Comparison of ENCODE assay signal across 10 cellular contexts in the genomic region with DNA sequence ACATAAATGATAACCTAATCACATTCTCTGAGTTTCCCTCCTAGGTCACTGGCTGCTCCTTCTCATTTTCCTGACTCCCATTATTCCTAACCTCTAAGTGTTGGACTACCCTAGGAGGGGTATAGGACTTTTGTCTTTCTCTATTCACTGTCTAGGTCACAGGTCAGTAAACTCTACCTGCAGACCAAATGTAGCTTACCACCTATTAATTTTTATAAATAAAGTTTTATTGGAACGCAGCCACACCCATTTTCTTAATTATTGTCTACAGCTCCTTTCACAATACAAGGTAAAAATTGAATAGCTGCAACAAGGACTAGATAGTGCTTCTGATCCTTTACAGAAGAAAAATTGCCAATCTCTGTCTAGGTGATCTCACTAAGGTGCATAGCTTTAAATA.
"Had no signal": no experiment of that assay in that cellular context is flagged by ENCODE, and none has a peak within 500 bp of the region (broad histone marks: within the 10 kb centered on the region; RNA-seq: fewer than 3 reads in every experiment).

No MANE protein-coding gene starts in this region.

- H3K4me2 ChIP-seq: GM23338 had no signal

- DNase-seq: GM23248, GOT3, H7, H9, HCEC 1CT, HFFc6 had no signal

- H3K9me3 Mint-ChIP-seq: GM23338, HFFc6 had no signal

- FAIRE-seq: H1 had no signal

- H3K4me3 ChIP-seq: GM23248, GM23338, HAP-1 had no signal

- H3K9me3 ChIP-seq: HAP-1 had no signal

- H2AFZ ChIP-seq: GM23248, GM23338 had no signal

- H3K9ac ChIP-seq: GM23248 had no signal

- H3K4me1 ChIP-seq: HAP-1 had no signal

- ATAC-seq: GM23338, HCT116 had no signal

- H3K4me3 Mint-ChIP-seq: GM23338, H9, HFFc6 had no signal

- H3K27ac Mint-ChIP-seq: GM23338, H9, HFFc6 had no signal

- H3K36me3 ChIP-seq: HAP-1 had no signal

- H3K27ac ChIP-seq: GM23248 had no signal
